24 cellular contexts compared by ENCODE assay signal in the genomic region with DNA sequence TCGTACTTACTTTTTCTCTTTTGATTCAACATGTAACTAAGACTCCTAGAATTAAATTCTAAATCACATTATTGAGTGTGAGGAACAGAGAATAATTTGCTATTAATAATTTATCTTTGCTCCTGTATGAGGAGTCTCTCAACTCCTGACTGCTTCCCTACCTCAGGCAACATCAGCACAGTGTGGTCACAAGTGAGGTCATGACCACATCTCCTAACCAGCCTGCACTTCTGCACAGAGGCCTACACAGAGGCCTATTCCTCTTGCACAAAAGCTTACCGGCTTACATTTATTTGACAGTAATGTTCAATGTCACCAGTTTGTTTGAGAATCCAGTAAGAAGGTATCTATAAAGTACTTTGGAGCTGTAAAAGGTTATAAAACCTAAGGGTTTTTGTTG.
"Had no signal": no experiment of that assay in that cellular context is flagged by ENCODE, and none has a peak within 500 bp of the region (broad histone marks: within the 10 kb centered on the region; RNA-seq: fewer than 3 reads in every experiment).

No MANE protein-coding gene starts in this region.

- H3K36me3 Mint-ChIP-seq: activated naive CD4-positive, alpha-beta T cell treated with anti-CD3 and anti-CD28 coated beads, Interleukin-2, amount 50 U/mL, for 72 hours; naive B cell; neural progenitor cell; stimulated activated effector memory CD8-positive, alpha-beta T cell treated with anti-CD3 and anti-CD28 coated beads, Interleukin-12 subunit alpha, Interleukin-12 subunit beta, amount 100 ng/mL, for 72 hours; WTC11 had no signal

- H3K36me3 ChIP-seq: adrenal gland, gastroesophageal sphincter, heart right ventricle, left ventricle myocardium inferior, neural progenitor cell, right lobe of liver, stomach, vagina had no signal

- H3K9me3 ChIP-seq: adrenal gland, gastroesophageal sphincter, mucosa of descending colon, right lobe of liver, stomach, vagina had no signal

- H3K4me1 ChIP-seq: adrenal gland, gastroesophageal sphincter, heart right ventricle, left ventricle myocardium inferior, neural progenitor cell, right lobe of liver, stomach, vagina had no signal

- H3K27me3 Mint-ChIP-seq: activated CD4-positive, alpha-beta T cell treated with anti-CD3 and anti-CD28 coated beads for 36 hours had no signal

- H2AFZ ChIP-seq: neural progenitor cell had no signal

- H3K9me3 Mint-ChIP-seq: activated T-helper 1 cell treated with anti-CD3 and anti-CD28 coated beads, Interleukin-12 subunit alpha, Interleukin-12 subunit beta, Interleukin-2, Interleukin-4 antibody, amounts not matched to agents 30 ng/mL and 10 ng/mL and 1 ng/mL, durations not matched to agents 14 hours and 24 hours and 36 hours; WTC11 had no signal

- H3K4me3 ChIP-seq: adrenal gland, gastroesophageal sphincter, heart right ventricle, left ventricle myocardium inferior, mucosa of descending colon, neural progenitor cell, right lobe of liver, stomach, vagina had no signal

- H3K27ac Mint-ChIP-seq: activated CD4-positive, alpha-beta T cell treated with anti-CD3 and anti-CD28 coated beads for 36 hours; activated naive CD4-positive, alpha-beta T cell treated with anti-CD3 and anti-CD28 coated beads, Interleukin-2, amount 50 U/mL, for 72 hours; activated T-helper 1 cell treated with anti-CD3 and anti-CD28 coated beads, Interleukin-12 subunit alpha, Interleukin-12 subunit beta, Interleukin-2, Interleukin-4 antibody, amounts not matched to agents 30 ng/mL and 10 ng/mL and 1 ng/mL, durations not matched to agents 14 hours and 24 hours and 36 hours; naive B cell; neural progenitor cell; stimulated activated effector memory CD8-positive, alpha-beta T cell treated with anti-CD3 and anti-CD28 coated beads, Interleukin-12 subunit alpha, Interleukin-12 subunit beta, amount 100 ng/mL, for 72 hours; WTC11 had no signal

- DNase-seq: activated CD4-positive, alpha-beta T cell treated with anti-CD3 and anti-CD28 coated beads for 36 hours; activated CD4-positive, alpha-beta T cell treated with anti-CD3 and anti-CD28 coated beads, Interleukin-2, amount 50 U/mL, for 48 hours; activated gamma-delta T cell treated with Interleukin-2 at 50 U/mL for 16 hours; adrenal gland; cerebellar nuclear complex; cortex of kidney; heart right ventricle; left ventricle myocardium inferior; mammary epithelial cell; mucosa of descending colon; naive B cell; right lobe of liver; stimulated activated CD4-positive, alpha-beta T cell treated with anti-CD3 and anti-CD28 coated beads, Interleukin-4, amount 100 ng/mL, for 24 hours; stomach; trophoblast cell had no signal

- H3K9ac ChIP-seq: neural progenitor cell had no signal

- H3K4me3 Mint-ChIP-seq: activated CD4-positive, alpha-beta T cell treated with anti-CD3 and anti-CD28 coated beads for 36 hours; activated T-helper 1 cell treated with anti-CD3 and anti-CD28 coated beads, Interleukin-12 subunit alpha, Interleukin-12 subunit beta, Interleukin-2, Interleukin-4 antibody, amounts not matched to agents 30 ng/mL and 10 ng/mL and 1 ng/mL, durations not matched to agents 14 hours and 24 hours and 36 hours; naive B cell; neural progenitor cell; stimulated activated effector memory CD8-positive, alpha-beta T cell treated with anti-CD3 and anti-CD28 coated beads, Interleukin-12 subunit alpha, Interleukin-12 subunit beta, amount 100 ng/mL, for 72 hours; WTC11 had no signal

- H3K27ac ChIP-seq: adrenal gland, gastroesophageal sphincter, heart right ventricle, left ventricle myocardium inferior, neural progenitor cell, right lobe of liver, stomach, vagina had no signal

- H3K4me2 ChIP-seq: neural progenitor cell had no signal

- H3K27me3 ChIP-seq: adrenal gland, gastroesophageal sphincter, heart right ventricle, neural progenitor cell, right lobe of liver, stomach, vagina had no signal

- FAIRE-seq: bronchial epithelial cell, TTC549 had no signal

- H3K4me1 Mint-ChIP-seq: activated CD4-positive, alpha-beta T cell treated with anti-CD3 and anti-CD28 coated beads for 36 hours; naive B cell; neural progenitor cell; stimulated activated effector memory CD8-positive, alpha-beta T cell treated with anti-CD3 and anti-CD28 coated beads, Interleukin-12 subunit alpha, Interleukin-12 subunit beta, amount 100 ng/mL, for 72 hours had no signal
